1 cellular context compared by ENCODE assay signal in genomic region chr3:4996771-4997291, GRCh38.
TF ChIP-seq lines count a peak whose summit lies in the region.

No MANE protein-coding gene starts in this region.

TF ChIP-seq in GM23338, 12 proteins besides CTCF, POLR2A, EP300 and RAD21:
- TF ChIP-seq ZNF462 (CRISPR knock-in tag; IDR thresholded peaks at IDR 0.05) (no peak), POLR2AphosphoS5 (IDR thresholded peaks at IDR 0.05; ENCODE audit: low read depth) (no peak), ZNF331 (CRISPR knock-in tag; IDR thresholded peaks at IDR 0.05; ENCODE audit: low read depth) (no peak), NANOG (IDR thresholded peaks at IDR 0.05; ENCODE audit: borderline replicate concordance) (no peak), CREB1 (CRISPR knock-in tag; IDR thresholded peaks at IDR 0.05; ENCODE audit: low read depth) (no peak)
